In the genomic region with DNA sequence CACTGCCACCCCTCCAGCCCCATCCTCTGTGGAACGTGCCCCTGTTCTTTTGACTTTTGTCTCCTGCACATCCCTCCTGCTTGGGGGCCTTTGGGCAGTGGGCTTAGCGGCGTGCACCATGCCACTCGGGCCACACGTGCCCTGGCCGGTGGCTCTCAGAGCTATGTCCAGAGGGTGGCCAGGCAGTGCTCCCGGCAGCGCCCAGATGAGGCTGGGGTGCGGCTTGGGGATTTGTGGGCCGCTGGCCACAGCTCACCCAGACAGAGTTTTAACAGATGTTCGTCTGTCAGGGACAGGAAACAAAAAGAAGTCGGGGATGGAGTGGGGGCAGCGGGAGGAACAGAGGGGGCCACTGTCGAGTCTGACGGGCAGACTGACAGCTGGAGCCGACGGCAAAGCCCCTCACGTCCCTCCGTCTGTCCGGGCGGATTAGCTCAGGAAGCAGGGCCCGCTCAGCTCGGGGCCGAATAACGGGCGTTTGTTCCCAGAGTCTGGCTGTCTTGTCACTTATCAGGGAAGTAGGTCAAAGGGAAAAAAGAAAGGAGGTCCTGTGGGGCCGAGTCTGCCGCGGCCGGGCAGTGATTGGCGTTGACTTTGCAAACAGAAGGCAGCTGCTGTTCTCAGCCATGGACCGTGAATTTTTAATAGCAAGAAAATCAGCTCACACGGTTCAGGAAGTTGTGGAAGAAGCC, we compare ENCODE assay signal across 10 cellular contexts.
DNase-seq lines count a peak whose midpoint lies in the region; ATAC-seq, FAIRE-seq and TF ChIP-seq lines count a peak whose summit lies in the region.
"Had no signal": no experiment of that assay in that cellular context is flagged by ENCODE, and none has a peak within 500 bp of the region (broad histone marks: within the 10 kb centered on the region; RNA-seq: fewer than 3 reads in every experiment).

No MANE protein-coding gene starts in this region.

- no peak for DNase-seq in RWPE1 (ENCODE audit: low spot score)
- DNase-seq in foreskin fibroblast, result peak; percentile 34 to 73
- peak in 4 of 6 donors; percentile 52 to 78 (median 52) for DNase-seq in pancreas
- no peak for DNase-seq in NCI-H1930 (lab: John Stamatoyannopoulos, UW)
- no peak for DNase-seq in GM10266 (ENCODE audit: extremely low spot score)
- no peak for DNase-seq in NAMALWA (ENCODE audit: low spot score)
- DNase-seq: activated CD4-positive, alpha-beta T cell treated with anti-CD3 and anti-CD28 coated beads for 48 hours had no signal

- H3K4me3 ChIP-seq in BLaER1 treated with 17β-estradiol and CSF1 and Interleukin-3, amounts not matched to agents 10 nM and 100 nM, result peak overlapping the region in 8 of 10 experiments; percentile 2 to 48 (median 26); a peak in 9 of 20 replicates
- H3K4me3 ChIP-seq in foreskin fibroblast (ENCODE audit: low read depth in 1 of 2, low read length in 2 of 2) (peak overlapping the region in 1 of 2 donors; percentile 36), pancreas (no peak overlapping the region)

- H3K36me3 ChIP-seq in BLaER1 treated with 17β-estradiol and CSF1 and Interleukin-3, amounts not matched to agents 10 nM and 100 nM, result peaks cover 0 to 24% (median 3%) of the 10 kb centered on the region in 11 experiments; a peak in 5 of 22 replicates
- no peaks in the 10 kb centered on the region for H3K36me3 ChIP-seq in pancreas

- H3K4me1 ChIP-seq in BLaER1 treated with 17β-estradiol and CSF1 and Interleukin-3, amounts not matched to agents 10 nM and 100 nM, result peaks cover 72 to 100% (median 100%) of the 10 kb centered on the region in 10 experiments
- peaks cover 0 to 17% (median 11%) of the 10 kb centered on the region in 3 donors for H3K4me1 ChIP-seq in pancreas

- peak overlapping the region; percentile 85 to 98 (median 90) for H3K4me2 ChIP-seq in BLaER1 treated with 17β-estradiol and CSF1 and Interleukin-3, amounts not matched to agents 10 nM and 100 nM

- FAIRE-seq in pancreas (lab: Jason Lieb, UNC), result no peak
- FAIRE-seq: keratinocyte had no signal

- ATAC-seq in pancreas, result peak; percentile 67 to 83 (median 77)
- ATAC-seq in GM19467 (IDR thresholded peaks at IDR 0.05; ENCODE audit: unreplicated experiment), result no peak

- no peaks in the 10 kb centered on the region for H3K9me3 ChIP-seq in BLaER1 treated with 17β-estradiol and CSF1 and Interleukin-3, amounts not matched to agents 10 nM and 100 nM (replicated peaks in 1 of 11)
- no peaks in the 10 kb centered on the region for H3K9me3 ChIP-seq in pancreas

- H3K9ac ChIP-seq in BLaER1 treated with 17β-estradiol and CSF1 and Interleukin-3, amounts not matched to agents 10 nM and 100 nM, result peak overlapping the region in 10 of 11 experiments; percentile 6 to 72 (median 52); a peak in 18 of 22 replicates

- no peak for TF ChIP-seq CTCF in RWPE1 (conservative IDR thresholded peaks at IDR 0.05; ENCODE audit: low read depth)
- TF ChIP-seq CTCF in foreskin fibroblast (IDR thresholded peaks at IDR 0.05; ENCODE audit: low read depth, low read length), result no peak
- TF ChIP-seq CTCF in pancreas (IDR thresholded peaks at IDR 0.05), result no peak
- no peak for TF ChIP-seq CTCF in GM10266 (IDR thresholded peaks at IDR 0.05; ENCODE audit: control insufficient read depth, insufficient read depth, low read depth, missing control alignments)

- H3K27me3 ChIP-seq in BLaER1 treated with 17β-estradiol and CSF1 and Interleukin-3, amounts not matched to agents 10 nM and 100 nM, result peaks cover 0 to 32% (median 0%) of the 10 kb centered on the region in 11 experiments; a peak in 6 of 22 replicates
- H3K27me3 ChIP-seq in pancreas, result no peaks in the 10 kb centered on the region

- peaks cover 4 to 100% (median 91%) of the 10 kb centered on the region in 11 experiments; a peak in 19 of 22 replicates for H4K20me1 ChIP-seq in BLaER1 treated with 17β-estradiol and CSF1 and Interleukin-3, amounts not matched to agents 10 nM and 100 nM

- peak overlapping the region in 9 of 11 experiments; percentile 18 to 61 (median 26); a peak in 12 of 22 replicates for H3K27ac ChIP-seq in BLaER1 treated with 17β-estradiol and CSF1 and Interleukin-3, amounts not matched to agents 10 nM and 100 nM
- H3K27ac ChIP-seq in RWPE1 (peak overlapping the region; percentile 31), pancreas (peak overlapping the region; percentile 15 to 62 (median 52))

- intact Hi-C loops in pancreas (cut with DNase I), result no loop called here

- CTCF ChIA-PET in RWPE1 (lab: Yijun Ruan, JAX), result interaction anchor here (0.7 to 1.0 kb wide), 2 partner anchors 11 to 789 kb away, joined by 3 to 6 read pairs; no protein-coding TSS in a partner anchor

- POLR2A ChIA-PET in RWPE1 (lab: Yijun Ruan, JAX; ENCODE audit: low non-redundant PET), result no interaction called here

- 28 to 39% methylated on average over 33 of the region's 33 CpGs for WGBS in pancreas, 2 donors

Comparison
In these comparisons a context has a peak if more than half of its experiments do, and no peak if none do; other contexts are left out.
1. H3K4me3 ChIP-seq: peak in BLaER1 treated with 17β-estradiol and CSF1 and Interleukin-3, amounts not matched to agents 10 nM and 100 nM (8 of 10); none in pancreas (0 of 4).
2. DNase-seq: peak in foreskin fibroblast (2 of 2) and pancreas (4 of 6); none in RWPE1 (single experiment), NCI-H1930 (0 of 2), GM10266 (single experiment) and NAMALWA (single experiment).
3. Peak in every context shown above with its lines, with median percentiles within 50 percentile points of each other: H3K27ac ChIP-seq.